11 cellular contexts compared by ENCODE assay signal in the genomic region with DNA sequence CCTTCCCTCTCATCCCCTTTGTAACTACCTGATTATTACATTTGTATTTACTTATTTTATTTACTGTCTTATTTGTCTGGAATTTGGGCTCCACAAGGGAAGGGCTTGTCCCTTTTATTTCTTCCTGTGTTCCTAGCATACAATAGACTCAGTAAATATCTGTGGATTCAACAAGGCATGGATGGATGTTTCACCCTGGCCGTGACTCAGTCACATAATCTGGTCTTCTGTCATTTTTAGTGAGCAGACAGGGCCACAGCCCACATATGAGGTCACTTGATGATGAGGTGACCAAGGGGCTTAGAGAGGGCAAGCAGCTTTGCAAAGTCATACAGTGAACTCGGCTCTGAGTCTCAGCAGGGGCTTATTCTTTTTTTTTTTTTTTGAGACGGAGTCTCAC. TPM values are rescaled to one million over a fixed set of nuclear protein-coding genes. Genes with fewer than 3 reads are reported as not detected.
DNase-seq lines count a peak whose midpoint lies in the region; ATAC-seq, FAIRE-seq and TF ChIP-seq lines count a peak whose summit lies in the region.
"Had no signal": no experiment of that assay in that cellular context is flagged by ENCODE, and none has a peak within 500 bp of the region (broad histone marks: within the 10 kb centered on the region; RNA-seq: fewer than 3 reads in every experiment).

No MANE protein-coding gene starts in this region.

- TF ChIP-seq CTCF in SK-N-SH (IDR thresholded peaks at IDR 0.05) (no peak), GM12878 (IDR thresholded peaks at IDR 0.05 in 2 of 3, conservative IDR thresholded peaks at IDR 0.05 in 1 of 3; ENCODE audit: control insufficient read depth in 2 of 3, extremely low read depth in 1 of 3, insufficient read depth in 1 of 3, low read depth in 3 of 3, low read length in 3 of 3) (no peak), kidney (IDR thresholded peaks at IDR 0.05; ENCODE audit: borderline replicate concordance, extremely low read depth, insufficient read depth) (no peak), testis (IDR thresholded peaks at IDR 0.05) (no peak)

- no peaks in the 10 kb centered on the region for H3K36me3 Mint-ChIP-seq in activated naive CD8-positive, alpha-beta T cell treated with anti-CD3 and anti-CD28 coated beads for 36 hours
- H3K36me3 Mint-ChIP-seq: activated naive CD8-positive, alpha-beta T cell treated with anti-CD3 and anti-CD28 coated beads, Interleukin-2, amount 10 ng/mL, durations not matched to agents 7 days and 5 days had no signal

- in situ Hi-C loops in GM12878 (cut with MboI) (no loop called here), KBM-7 (cut with MboI; ENCODE audit: low pct_unique_long_range_greater_than_20kb, low sequenced_read_pairs) (no loop called here)

- H3K79me2 ChIP-seq in SK-N-SH (ENCODE audit: insufficient read depth) (no peaks in the 10 kb centered on the region), GM12878 (ENCODE audit: control insufficient read depth, insufficient read depth, low read length) (no peaks in the 10 kb centered on the region)

- POLR2A ChIA-PET in SK-N-SH (lab: Yijun Ruan, JAX), result no interaction called here
- POLR2A ChIA-PET in GM12878 (lab: Charles Lee), result interaction anchor here (1.7 kb wide), 1 partner anchor 8 kb away, joined by 7 read pairs; a partner anchor contains a TSS

- no peaks in the 10 kb centered on the region for H3F3A ChIP-seq in SK-N-SH (replicated peaks; ENCODE audit: insufficient read depth)

- H3K4me1 Mint-ChIP-seq in activated naive CD8-positive, alpha-beta T cell treated with anti-CD3 and anti-CD28 coated beads for 36 hours, result no peaks in the 10 kb centered on the region
- H3K4me1 Mint-ChIP-seq: activated naive CD8-positive, alpha-beta T cell treated with anti-CD3 and anti-CD28 coated beads, Interleukin-2, amount 10 ng/mL, durations not matched to agents 7 days and 5 days had no signal

- H3K4me3 Mint-ChIP-seq in activated naive CD8-positive, alpha-beta T cell treated with anti-CD3 and anti-CD28 coated beads for 36 hours, result no peak overlapping the region
- H3K4me3 Mint-ChIP-seq: activated CD4-positive, alpha-beta T cell treated with anti-CD3 and anti-CD28 coated beads, Interleukin-2, amount 10 ng/mL, durations not matched to agents 24 days and 14 days; activated naive CD8-positive, alpha-beta T cell treated with anti-CD3 and anti-CD28 coated beads, Interleukin-2, amount 10 ng/mL, durations not matched to agents 7 days and 5 days had no signal

- H3K4me1 ChIP-seq in SK-N-SH (ENCODE audit: control insufficient read depth in 1 of 2, insufficient read depth in 2 of 2, low read depth in 1 of 2, low read length in 1 of 2) (peaks cover 6 to 8% of the 10 kb centered on the region in 2 experiments; a peak in 2 of 4 replicates), GM12878 (ENCODE audit: control insufficient read depth, insufficient read depth, low read length) (peaks cover 5% of the 10 kb centered on the region; the same call in 1 of the 2 replicates), kidney (ENCODE audit: control insufficient read depth in 1 of 2, insufficient read depth in 1 of 2, low read depth in 1 of 2, low read length in 2 of 2) (peaks cover 19 to 28% of the 10 kb centered on the region in 2 donors), testis (peaks cover 67% of the 10 kb centered on the region)

- CTCF ChIA-PET in SK-N-SH (lab: Yijun Ruan, JAX) (interaction anchor here (1.6 to 5.1 kb wide), 3 partner anchors 13 to 209 kb away, joined by 4 to 39 read pairs (median 10); no protein-coding TSS in a partner anchor), GM12878 (lab: Yijun Ruan, JAX) (interaction anchor here (1.4 kb wide), 1 partner anchor 32 kb away, joined by 3 read pairs; no protein-coding TSS in a partner anchor)

- peak overlapping the region; percentile 19; the same call in 1 of the 2 replicates for H3K9ac ChIP-seq in SK-N-SH
- H3K9ac ChIP-seq in GM12878 (ENCODE audit: control insufficient read depth, insufficient read depth, low read length), result no peak overlapping the region
- no peak overlapping the region for H3K9ac ChIP-seq in kidney (ENCODE audit: low read length in 2 of 2)

- H3K4me3 ChIP-seq in SK-N-SH (ENCODE audit: low read depth in 2 of 2, low read length in 1 of 2), result no peak overlapping the region
- no peak overlapping the region for H3K4me3 ChIP-seq in GM12878
- H3K4me3 ChIP-seq in kidney (ENCODE audit: low read length in 2 of 2), result no peak overlapping the region
- H3K4me3 ChIP-seq in testis, result no peak overlapping the region

- no peak; the same call in 2 of the 3 replicates for ATAC-seq in SK-N-SH treated with all-trans-retinoic acid at 6 μM for 48 hours
- ATAC-seq in GM12878, result no peak

- no peak overlapping the region for H3K27ac Mint-ChIP-seq in activated naive CD8-positive, alpha-beta T cell treated with anti-CD3 and anti-CD28 coated beads for 36 hours
- H3K27ac Mint-ChIP-seq: activated CD4-positive, alpha-beta T cell treated with anti-CD3 and anti-CD28 coated beads, Interleukin-2, amount 10 ng/mL, durations not matched to agents 24 days and 14 days; activated naive CD8-positive, alpha-beta T cell treated with anti-CD3 and anti-CD28 coated beads, Interleukin-2, amount 10 ng/mL, durations not matched to agents 7 days and 5 days had no signal

- no peaks in the 10 kb centered on the region for H3K9me2 ChIP-seq in SK-N-SH

- SMC1A ChIA-PET in GM12878 (lab: Charles Lee; ENCODE audit: uncharacterized antibody, unreplicated experiment), result no interaction called here

- no peak for TF ChIP-seq EP300 in SK-N-SH (IDR thresholded peaks at IDR 0.05; ENCODE audit: borderline replicate concordance in 1 of 2, low read depth in 1 of 2, low read length in 1 of 2)
- no peak for TF ChIP-seq EP300 in GM12878 (IDR thresholded peaks at IDR 0.05; ENCODE audit: borderline replicate concordance in 1 of 2, control insufficient read depth in 1 of 2, low read depth in 2 of 2, low read length in 2 of 2)

- TF ChIP-seq POLR2A in GM12878 (IDR thresholded peaks at IDR 0.05; ENCODE audit: low read depth, low read length) (no peak), testis (IDR thresholded peaks at IDR 0.05) (no peak)

- H3K27me3 ChIP-seq in SK-N-SH (ENCODE audit: insufficient read depth) (no peaks in the 10 kb centered on the region), GM12878 (replicated peaks in 1 of 2; ENCODE audit: control insufficient read depth in 2 of 2, insufficient read depth in 2 of 2, low read length in 1 of 2) (no peaks in the 10 kb centered on the region), testis (no peaks in the 10 kb centered on the region)

- H3K9me3 Mint-ChIP-seq in activated naive CD8-positive, alpha-beta T cell treated with anti-CD3 and anti-CD28 coated beads for 36 hours, result no peaks in the 10 kb centered on the region
- H3K9me3 Mint-ChIP-seq: activated CD4-positive, alpha-beta T cell treated with anti-CD3 and anti-CD28 coated beads, Interleukin-2, amount 10 ng/mL, durations not matched to agents 24 days and 14 days; activated naive CD8-positive, alpha-beta T cell treated with anti-CD3 and anti-CD28 coated beads, Interleukin-2, amount 10 ng/mL, durations not matched to agents 7 days and 5 days had no signal

- peak overlapping the region; percentile 78; the same call in 1 of the 2 replicates for H2AFZ ChIP-seq in SK-N-SH (ENCODE audit: low read depth)
- peak overlapping the region; percentile 52 for H2AFZ ChIP-seq in GM12878 (ENCODE audit: control insufficient read depth, low read depth, low read length)

- DNase-seq in SK-N-SH, result no peak
- no peak for DNase-seq in GM12878 (ENCODE audit: low read depth, low spot score)
- DNase-seq in kidney, result no peak
- no peak for DNase-seq in testis
- DNase-seq in activated naive CD8-positive, alpha-beta T cell treated with anti-CD3 and anti-CD28 coated beads for 36 hours, result no peak
- DNase-seq in KBM-7, result no peak
- DNase-seq in cerebellar nuclear complex (lab: John Stamatoyannopoulos, UW), result no peak
- DNase-seq: activated CD4-positive, alpha-beta T cell treated with anti-CD3 and anti-CD28 coated beads, Interleukin-2, amount 10 ng/mL, durations not matched to agents 24 days and 14 days; activated naive CD8-positive, alpha-beta T cell treated with anti-CD3 and anti-CD28 coated beads, Interleukin-2, amount 10 ng/mL, durations not matched to agents 7 days and 5 days had no signal

- RAD21 ChIA-PET in GM12878 (lab: Charles Lee; ENCODE audit: unreplicated experiment), result interaction anchor here (0.6 kb wide), 1 partner anchor 19 kb away, joined by 3 read pairs; no protein-coding TSS in a partner anchor

- no peaks in the 10 kb centered on the region for H3K27me3 Mint-ChIP-seq in activated naive CD8-positive, alpha-beta T cell treated with anti-CD3 and anti-CD28 coated beads for 36 hours
- H3K27me3 Mint-ChIP-seq: activated CD4-positive, alpha-beta T cell treated with anti-CD3 and anti-CD28 coated beads, Interleukin-2, amount 10 ng/mL, durations not matched to agents 24 days and 14 days had no signal

- intact Hi-C loops in GM12878 (cut with micrococcal nuclease; ENCODE audit: unreplicated experiment) (no loop called here), kidney (cut with DNase I) (no loop called here), testis (cut with DNase I; ENCODE audit: low total_unique reads) (no loop called here)

- H3K27ac ChIP-seq in SK-N-SH (ENCODE audit: low read depth in 2 of 2, low read length in 1 of 2) (no peak overlapping the region), GM12878 (ENCODE audit: control insufficient read depth, insufficient read depth) (no peak overlapping the region), kidney (ENCODE audit: low read depth in 2 of 2, low read length in 2 of 2) (peak overlapping the region; percentile 75 to 76), testis (peak overlapping the region; percentile 1 to 51)

- no TSS peak for BruUV-seq in GM12878 (replicated peaks; lab: Mats Ljungman, UMichigan)

- no peak overlapping the region for H3K4me2 ChIP-seq in SK-N-SH
- H3K4me2 ChIP-seq in GM12878 (ENCODE audit: control insufficient read depth, insufficient read depth), result no peak overlapping the region

- H4K20me1 ChIP-seq in SK-N-SH (ENCODE audit: insufficient read depth), result no peaks in the 10 kb centered on the region
- H4K20me1 ChIP-seq in GM12878 (ENCODE audit: control insufficient read depth, insufficient read depth), result no peaks in the 10 kb centered on the region

- no peaks in the 10 kb centered on the region for H3K9me3 ChIP-seq in SK-N-SH
- no peaks in the 10 kb centered on the region for H3K9me3 ChIP-seq in GM12878 (replicated peaks; ENCODE audit: control insufficient read depth, insufficient read depth, low read length)
- H3K9me3 ChIP-seq in kidney (ENCODE audit: control insufficient read depth in 1 of 2, low read length in 2 of 2), result no peaks in the 10 kb centered on the region
- no peaks in the 10 kb centered on the region for H3K9me3 ChIP-seq in testis

- 70% methylated on average over 3 of the region's 3 CpGs for WGBS in SK-N-SH (ENCODE audit: low lambda C conversion rate)
- 48% methylated on average over 2 of the region's 3 CpGs for WGBS in GM12878 (ENCODE audit: insufficient coverage, insufficient replicate concordance, low lambda C conversion rate, missing lambda C conversion rate)
- 43 to 64% methylated on average over 3 of the region's 3 CpGs for WGBS in testis, 2 donors

- TF ChIP-seq RAD21 in SK-N-SH (IDR thresholded peaks at IDR 0.05; ENCODE audit: low read length), result no peak
- no peak for TF ChIP-seq RAD21 in GM12878 (IDR thresholded peaks at IDR 0.05; ENCODE audit: insufficient read depth, low read depth, low read length)

- no peak for FAIRE-seq in GM12878 (lab: Jason Lieb, UNC)
- FAIRE-seq in kidney (lab: Jason Lieb, UNC), result no peak
- FAIRE-seq: A204.1 had no signal

- no peaks in the 10 kb centered on the region for H3K36me3 ChIP-seq in SK-N-SH (replicated peaks in 1 of 2; ENCODE audit: control insufficient read depth in 1 of 2, insufficient read depth in 2 of 2, low read length in 1 of 2)
- H3K36me3 ChIP-seq in GM12878 (ENCODE audit: control insufficient read depth in 2 of 2, insufficient read depth in 2 of 2, low read length in 1 of 2), result no peaks in the 10 kb centered on the region
- H3K36me3 ChIP-seq in kidney (ENCODE audit: control insufficient read depth in 1 of 2, insufficient read depth in 2 of 2, low read length in 2 of 2), result no peaks in the 10 kb centered on the region
- no peaks in the 10 kb centered on the region for H3K36me3 ChIP-seq in testis (ENCODE audit: low read depth, missing control alignments)

RNA-seq across cellular contexts. Expression of a gene that starts 7.8 kb away (rescaled TPM):
- polyA plus RNA-seq in SK-N-SH (2012; rRNA removed) (50.2 and 54.4 TPM in 2 replicates), GM12878 (2011; rRNA removed) (2.7 and 8.2 TPM in 2 replicates), GM12878 (2014; fragmentation: Illumina TruSeq; extraction: Trizol) (6.5 and 10.2 TPM in 2 replicates), GM12878 (2014; fragmentation: Nextera tagmentation; extraction: Ambion mirVana) (under 1 TPM; 0.33 to 0.37 TPM), GM12878 (2014; rRNA removed) (8.7 and 10.2 TPM in 2 replicates), GM12878 (2016; fragmentation: Nextera tagmentation; extraction: Ambion mirVana) (10 to 100 TPM in 1 of 2 experiments, 1 to 10 TPM in 1; 9.6 to 10.1 TPM), kidney (ENCODE audit: insufficient read depth, low read depth, low replicate concordance) (40.4 TPM), testis (ENCODE audit: insufficient read depth, low read depth, low replicate concordance) (85.8 TPM)
- polyA plus RNA-seq in SK-N-SH (2012; cell fraction: cytosol; rRNA removed), result 32.6 and 48.4 TPM in 2 replicates
- 33.9 and 54.3 TPM in 2 replicates for polyA plus RNA-seq in SK-N-SH (2012; cell fraction: nucleus; rRNA removed)
- total RNA-seq in GM12878 (2013; cell fraction: nucleolus; rRNA removed), result 17.6 and 19.7 TPM in 2 replicates
- total RNA-seq in GM12878 (2014; rRNA removed) (12.3 and 14.1 TPM in 2 replicates), GM12878 (2014; rRNA removed; fragmentation: Illumina TruSeq; extraction: Trizol) (5.4 TPM in 2 replicates), GM12878 (2021) (16.3 and 16.9 TPM in 2 replicates), kidney (122 TPM), testis (100 to 1,000 TPM; 169 to 216 TPM)
- 2.3 TPM for polyA plus RNA-seq in GM12878 (2011; ENCODE audit: low read depth)
- 5.7 and 5.9 TPM in 2 replicates for polyA plus RNA-seq in GM12878 (2011; cell fraction: cytosol; rRNA removed)
- polyA plus RNA-seq in GM12878 (2011; cell fraction: nucleus; rRNA removed), result 7.0 TPM in 2 replicates
- 4.2 and 5.2 TPM in 2 replicates for polyA plus RNA-seq in GM12878 (2012)
- 12.6 and 13.7 TPM in 2 replicates for polyA minus RNA-seq in GM12878 (2011; rRNA and poly(A)+ RNA removed)
- 5.5 and 8.2 TPM in 2 replicates for polyA minus RNA-seq in GM12878 (2011; cell fraction: cytosol; rRNA and poly(A)+ RNA removed)
- polyA minus RNA-seq in GM12878 (2011; cell fraction: nucleus; rRNA and poly(A)+ RNA removed), result 2.3 and 6.0 TPM in 2 replicates
- total RNA-seq in activated naive CD8-positive, alpha-beta T cell treated with anti-CD3 and anti-CD28 coated beads for 36 hours, result 10 to 100 TPM; 10.8 to 12.3 TPM

RNA-seq across cellular contexts. Expression of a gene that starts 33.1 kb away (rescaled TPM):
- polyA plus RNA-seq in SK-N-SH (2012; rRNA removed), result 38.7 and 56.8 TPM in 2 replicates
- 7.4 and 9.3 TPM in 2 replicates for polyA plus RNA-seq in SK-N-SH (2012; cell fraction: cytosol; rRNA removed)
- 501 and 625 TPM in 2 replicates for polyA plus RNA-seq in SK-N-SH (2012; cell fraction: nucleus; rRNA removed)
- 21.9 and 32.0 TPM in 2 replicates for total RNA-seq in GM12878 (2013; cell fraction: nucleolus; rRNA removed)
- 9.1 and 9.8 TPM in 2 replicates for total RNA-seq in GM12878 (2014; rRNA removed)
- total RNA-seq in GM12878 (2014; rRNA removed; fragmentation: Illumina TruSeq; extraction: Trizol), result 5.9 TPM in 2 replicates
- total RNA-seq in GM12878 (2021), result 17.8 and 19.0 TPM in 2 replicates
- polyA plus RNA-seq in GM12878 (2011; ENCODE audit: low read depth), result 13.1 TPM
- 8.5 and 19.0 TPM in 2 replicates for polyA plus RNA-seq in GM12878 (2011; rRNA removed)
- 20.9 and 21.1 TPM in 2 replicates for polyA plus RNA-seq in GM12878 (2011; cell fraction: cytosol; rRNA removed)
- polyA plus RNA-seq in GM12878 (2011; cell fraction: nucleus; rRNA removed), result 207 and 264 TPM in 2 replicates
- polyA plus RNA-seq in GM12878 (2012), result 14.8 and 17.4 TPM in 2 replicates
- 10.6 and 14.2 TPM in 2 replicates for polyA plus RNA-seq in GM12878 (2014; fragmentation: Illumina TruSeq; extraction: Trizol)
- 10 to 100 TPM; 12.5 to 16.2 TPM for polyA plus RNA-seq in GM12878 (2014; fragmentation: Nextera tagmentation; extraction: Ambion mirVana)
- polyA plus RNA-seq in GM12878 (2014; rRNA removed), result 17.3 and 20.0 TPM in 2 replicates
- 10 to 100 TPM; 14.1 to 17.9 TPM for polyA plus RNA-seq in GM12878 (2016; fragmentation: Nextera tagmentation; extraction: Ambion mirVana)
- 23.4 and 33.1 TPM in 2 replicates for polyA minus RNA-seq in GM12878 (2011; rRNA and poly(A)+ RNA removed)
- polyA minus RNA-seq in GM12878 (2011; cell fraction: cytosol; rRNA and poly(A)+ RNA removed), result 6.0 and 8.8 TPM in 2 replicates
- polyA minus RNA-seq in GM12878 (2011; cell fraction: nucleus; rRNA and poly(A)+ RNA removed), result 8.2 and 9.1 TPM in 2 replicates
- 22.3 TPM for total RNA-seq in kidney
- 27.1 TPM for polyA plus RNA-seq in kidney (ENCODE audit: insufficient read depth, low read depth, low replicate concordance)
- total RNA-seq in testis, result 10 to 100 TPM; 15.1 to 19.4 TPM
- polyA plus RNA-seq in testis (ENCODE audit: insufficient read depth, low read depth, low replicate concordance), result 40.9 TPM
- 1 to 10 TPM; 7.3 to 8.7 TPM for total RNA-seq in activated naive CD8-positive, alpha-beta T cell treated with anti-CD3 and anti-CD28 coated beads for 36 hours

RNA-seq across cellular contexts. Expression of a gene that starts 39.9 kb away (rescaled TPM):
- polyA plus RNA-seq in SK-N-SH (2012; rRNA removed) (17.6 and 21.3 TPM in 2 replicates), GM12878 (2011; rRNA removed) (4.5 and 7.2 TPM in 2 replicates), GM12878 (2014; fragmentation: Illumina TruSeq; extraction: Trizol) (3.3 and 4.6 TPM in 2 replicates), GM12878 (2014; fragmentation: Nextera tagmentation; extraction: Ambion mirVana) (1 to 10 TPM; 1.0 to 4.6 TPM), GM12878 (2014; rRNA removed) (2.4 and 3.6 TPM in 2 replicates), GM12878 (2016; fragmentation: Nextera tagmentation; extraction: Ambion mirVana) (1 to 10 TPM; 1.6 to 2.8 TPM), kidney (ENCODE audit: insufficient read depth, low read depth, low replicate concordance) (44.1 TPM), testis (ENCODE audit: insufficient read depth, low read depth, low replicate concordance) (9.1 TPM)
- 1.0 and 2.1 TPM in 2 replicates for polyA plus RNA-seq in SK-N-SH (2012; cell fraction: cytosol; rRNA removed)
- 185 and 225 TPM in 2 replicates for polyA plus RNA-seq in SK-N-SH (2012; cell fraction: nucleus; rRNA removed)
- total RNA-seq in GM12878 (2013; cell fraction: nucleolus; rRNA removed), result 4.6 and 5.3 TPM in 2 replicates
- total RNA-seq in GM12878 (2014; rRNA removed) (0.45 and 0.54 TPM in 2 replicates), GM12878 (2014; rRNA removed; fragmentation: Illumina TruSeq; extraction: Trizol) (0.41 and 0.76 TPM in 2 replicates), GM12878 (2021) (2.4 and 3.8 TPM in 2 replicates), kidney (15.2 TPM), testis (10 to 100 TPM in 1 of 2 donors, 1 to 10 TPM in 1; 3.8 to 10.4 TPM)
- 8.1 TPM for polyA plus RNA-seq in GM12878 (2011; ENCODE audit: low read depth)
- polyA plus RNA-seq in GM12878 (2011; cell fraction: cytosol; rRNA removed), result 3.0 and 4.0 TPM in 2 replicates
- polyA plus RNA-seq in GM12878 (2011; cell fraction: nucleus; rRNA removed), result 75.3 and 115 TPM in 2 replicates
- polyA plus RNA-seq in GM12878 (2012), result 8.2 and 8.3 TPM in 2 replicates
- polyA minus RNA-seq in GM12878 (2011; rRNA and poly(A)+ RNA removed), result 2.2 and 2.6 TPM in 2 replicates
- polyA minus RNA-seq in GM12878 (2011; cell fraction: cytosol; rRNA and poly(A)+ RNA removed), result not detected in 2 replicates
- polyA minus RNA-seq in GM12878 (2011; cell fraction: nucleus; rRNA and poly(A)+ RNA removed), result 4.2 and 5.4 TPM in 2 replicates
- 1 to 10 TPM in 1 of 2 experiments, under 1 TPM in 1; 0.42 to 2.0 TPM for total RNA-seq in activated naive CD8-positive, alpha-beta T cell treated with anti-CD3 and anti-CD28 coated beads for 36 hours

RNA-seq across cellular contexts. Expression of a gene that starts 50.0 kb away (rescaled TPM):
- 42.1 and 57.5 TPM in 2 replicates for polyA plus RNA-seq in SK-N-SH (2012; rRNA removed)
- polyA plus RNA-seq in SK-N-SH (2012; cell fraction: cytosol; rRNA removed), result 37.9 and 47.3 TPM in 2 replicates
- polyA plus RNA-seq in SK-N-SH (2012; cell fraction: nucleus; rRNA removed), result 26.5 and 29.9 TPM in 2 replicates
- 34.8 and 38.6 TPM in 2 replicates for total RNA-seq in GM12878 (2013; cell fraction: nucleolus; rRNA removed)
- total RNA-seq in GM12878 (2014; rRNA removed), result 17.3 and 17.7 TPM in 2 replicates
- total RNA-seq in GM12878 (2014; rRNA removed; fragmentation: Illumina TruSeq; extraction: Trizol), result 12.7 and 13.7 TPM in 2 replicates
- 17.7 and 18.3 TPM in 2 replicates for total RNA-seq in GM12878 (2021)
- polyA plus RNA-seq in GM12878 (2011; ENCODE audit: low read depth), result 12.8 TPM
- 11.6 and 18.2 TPM in 2 replicates for polyA plus RNA-seq in GM12878 (2011; rRNA removed)
- 25.0 and 27.8 TPM in 2 replicates for polyA plus RNA-seq in GM12878 (2011; cell fraction: cytosol; rRNA removed)
- polyA plus RNA-seq in GM12878 (2011; cell fraction: nucleus; rRNA removed), result 9.3 and 9.7 TPM in 2 replicates
- polyA plus RNA-seq in GM12878 (2012), result 13.8 and 18.9 TPM in 2 replicates
- polyA plus RNA-seq in GM12878 (2014; fragmentation: Illumina TruSeq; extraction: Trizol), result 27.6 and 30.5 TPM in 2 replicates
- 1 to 10 TPM; 6.5 to 7.1 TPM for polyA plus RNA-seq in GM12878 (2014; fragmentation: Nextera tagmentation; extraction: Ambion mirVana)
- 22.4 and 25.5 TPM in 2 replicates for polyA plus RNA-seq in GM12878 (2014; rRNA removed)
- 10 to 100 TPM; 27.6 to 27.9 TPM for polyA plus RNA-seq in GM12878 (2016; fragmentation: Nextera tagmentation; extraction: Ambion mirVana)
- polyA minus RNA-seq in GM12878 (2011; rRNA and poly(A)+ RNA removed), result 19.4 and 27.8 TPM in 2 replicates
- polyA minus RNA-seq in GM12878 (2011; cell fraction: cytosol; rRNA and poly(A)+ RNA removed), result 6.1 and 8.2 TPM in 2 replicates
- 12.0 and 24.1 TPM in 2 replicates for polyA minus RNA-seq in GM12878 (2011; cell fraction: nucleus; rRNA and poly(A)+ RNA removed)
- total RNA-seq in kidney, result 76.7 TPM
- 83.2 TPM for polyA plus RNA-seq in kidney (ENCODE audit: insufficient read depth, low read depth, low replicate concordance)
- 10 to 100 TPM; 31.6 to 36.1 TPM for total RNA-seq in testis
- polyA plus RNA-seq in testis (ENCODE audit: insufficient read depth, low read depth, low replicate concordance), result 33.6 TPM
- total RNA-seq in activated naive CD8-positive, alpha-beta T cell treated with anti-CD3 and anti-CD28 coated beads for 36 hours, result 10 to 100 TPM; 10.2 to 10.5 TPM

RNA-seq across cellular contexts. Expression of a gene that starts 50.4 kb away (rescaled TPM):
- polyA plus RNA-seq in SK-N-SH (2012; rRNA removed) (221 and 312 TPM in 2 replicates), GM12878 (2011; rRNA removed) (265 and 285 TPM in 2 replicates), GM12878 (2014; fragmentation: Illumina TruSeq; extraction: Trizol) (568 and 674 TPM in 2 replicates), GM12878 (2014; fragmentation: Nextera tagmentation; extraction: Ambion mirVana) (1,000 to 10,000 TPM in 1 of 2 experiments, 100 to 1,000 TPM in 1; 696 to 1,049 TPM), GM12878 (2014; rRNA removed) (332 and 351 TPM in 2 replicates), GM12878 (2016; fragmentation: Nextera tagmentation; extraction: Ambion mirVana) (100 to 1,000 TPM; 683 to 684 TPM), kidney (ENCODE audit: insufficient read depth, low read depth, low replicate concordance) (345 TPM), testis (ENCODE audit: insufficient read depth, low read depth, low replicate concordance) (331 TPM)
- polyA plus RNA-seq in SK-N-SH (2012; cell fraction: cytosol; rRNA removed), result 300 and 334 TPM in 2 replicates
- polyA plus RNA-seq in SK-N-SH (2012; cell fraction: nucleus; rRNA removed), result 174 and 183 TPM in 2 replicates
- total RNA-seq in GM12878 (2013; cell fraction: nucleolus; rRNA removed), result 56.0 and 62.2 TPM in 2 replicates
- total RNA-seq in GM12878 (2014; rRNA removed) (246 and 269 TPM in 2 replicates), GM12878 (2014; rRNA removed; fragmentation: Illumina TruSeq; extraction: Trizol) (414 and 415 TPM in 2 replicates), GM12878 (2021) (463 and 474 TPM in 2 replicates), kidney (709 TPM), testis (100 to 1,000 TPM; 207 to 252 TPM)
- 370 TPM for polyA plus RNA-seq in GM12878 (2011; ENCODE audit: low read depth)
- polyA plus RNA-seq in GM12878 (2011; cell fraction: cytosol; rRNA removed), result 340 and 373 TPM in 2 replicates
- polyA plus RNA-seq in GM12878 (2011; cell fraction: nucleus; rRNA removed), result 212 and 231 TPM in 2 replicates
- 407 and 450 TPM in 2 replicates for polyA plus RNA-seq in GM12878 (2012)
- polyA minus RNA-seq in GM12878 (2011; rRNA and poly(A)+ RNA removed), result 265 and 343 TPM in 2 replicates
- 183 and 242 TPM in 2 replicates for polyA minus RNA-seq in GM12878 (2011; cell fraction: cytosol; rRNA and poly(A)+ RNA removed)
- polyA minus RNA-seq in GM12878 (2011; cell fraction: nucleus; rRNA and poly(A)+ RNA removed), result 51.5 and 60.5 TPM in 2 replicates
- total RNA-seq in activated naive CD8-positive, alpha-beta T cell treated with anti-CD3 and anti-CD28 coated beads for 36 hours, result 100 to 1,000 TPM; 414 to 420 TPM

Comparison
In these comparisons a context has a peak if more than half of its experiments do, and no peak if none do; other contexts are left out.
1. H3K27ac ChIP-seq: peak in kidney (2 of 2) and testis (2 of 2); none in SK-N-SH (0 of 2) and GM12878 (single experiment).